Comparison of ENCODE assay signal across 7 cellular contexts in genomic region chr9:79858509-79858908, GRCh38.
DNase-seq lines count a peak whose midpoint lies in the region; ATAC-seq and TF ChIP-seq lines count a peak whose summit lies in the region.

No MANE protein-coding gene starts in this region.

- H3K9me3 Mint-ChIP-seq in activated B cell treated with CpG ODN at 0.5 μM for 24 hours (peaks cover 10% of the 10 kb centered on the region), natural killer cell (peaks cover 0 to 2% of the 10 kb centered on the region in 2 donors)

- no peaks in the 10 kb centered on the region for H3K27me3 ChIP-seq in thyroid gland

- H3K27ac Mint-ChIP-seq in activated B cell treated with CpG ODN at 0.5 μM for 24 hours (peak overlapping the region; percentile 82), natural killer cell (peak overlapping the region; percentile 79 to 89)

- no peaks in the 10 kb centered on the region for H3K36me3 ChIP-seq in thyroid gland

- 85 to 89% methylated on average over 3 of the region's 3 CpGs for WGBS in thyroid gland, 2 donors

- no peaks in the 10 kb centered on the region for H3K9me3 ChIP-seq in thyroid gland

- H3K36me3 Mint-ChIP-seq in activated B cell treated with CpG ODN at 0.5 μM for 24 hours (ENCODE audit: low read depth), result no peaks in the 10 kb centered on the region
- H3K36me3 Mint-ChIP-seq in natural killer cell, result no peaks in the 10 kb centered on the region

- CTCF ChIA-PET in activated B cell treated with CpG ODN at 0.5 μM for 24 hours (lab: Charles Lee), result no interaction called here

- H3K27me3 Mint-ChIP-seq in activated B cell treated with CpG ODN at 0.5 μM for 24 hours (no peaks in the 10 kb centered on the region), natural killer cell (ENCODE audit: low read depth in 2 of 2) (no peaks in the 10 kb centered on the region)

- no peak for TF ChIP-seq CTCF in activated B cell treated with CpG ODN at 0.5 μM for 24 hours (IDR thresholded peaks at IDR 0.05)
- no peak for TF ChIP-seq CTCF in natural killer cell (IDR thresholded peaks at IDR 0.05)
- TF ChIP-seq CTCF in thyroid gland (IDR thresholded peaks at IDR 0.05), result no peak

- H3K4me3 ChIP-seq in thyroid gland (replicated peaks in 1 of 3), result no peak overlapping the region

- no peak overlapping the region for H3K27ac ChIP-seq in thyroid gland

- H3K4me1 Mint-ChIP-seq in activated B cell treated with CpG ODN at 0.5 μM for 24 hours, result peaks cover 12% of the 10 kb centered on the region
- H3K4me1 Mint-ChIP-seq in natural killer cell, result peaks cover 15 to 20% of the 10 kb centered on the region in 2 donors

- POLR2A ChIA-PET in activated B cell treated with CpG ODN at 0.5 μM for 24 hours (lab: Charles Lee), result no interaction called here

- intact Hi-C loops in activated B cell treated with CpG ODN at 0.5 μM for 24 hours (cut with micrococcal nuclease), result loop anchor here (1.0 to 2.0 kb wide), 2 partner anchors 20 to 24 kb away; no protein-coding TSS in a partner anchor
- intact Hi-C loops in natural killer cell (cut with micrococcal nuclease), result no loop called here
- intact Hi-C loops in posterior cingulate gyrus (cut with DNase I), result no loop called here
- intact Hi-C loops in thyroid gland (cut with DNase I), result no loop called here

- no peak for TF ChIP-seq POLR2A in thyroid gland (IDR thresholded peaks at IDR 0.05)

- DNase-seq in activated B cell treated with CpG ODN at 0.5 μM for 24 hours (no peak), natural killer cell (no peak), posterior cingulate gyrus (no peak), thyroid gland (no peak)

- peak; percentile 90 for ATAC-seq in GM18520 (IDR thresholded peaks at IDR 0.05; ENCODE audit: unreplicated experiment)
- ATAC-seq in HG03175 (IDR thresholded peaks at IDR 0.05; ENCODE audit: unreplicated experiment), result peak; percentile 53
- peak; percentile 92 for ATAC-seq in activated B cell treated with CpG ODN at 0.5 μM for 24 hours (ENCODE audit: low read depth)
- peak; percentile 82 to 97 (median 91) for ATAC-seq in natural killer cell
- ATAC-seq in GM21526 (IDR thresholded peaks at IDR 0.05; ENCODE audit: low FRiP score, unreplicated experiment), result no peak

- no peaks in the 10 kb centered on the region for H3K4me1 ChIP-seq in thyroid gland

- H3K4me3 Mint-ChIP-seq in activated B cell treated with CpG ODN at 0.5 μM for 24 hours (peak overlapping the region; percentile 55), natural killer cell (peak overlapping the region; percentile 85)
